8 cellular contexts compared by ENCODE assay signal in genomic region chr10:77926566-77927342, GRCh38. TPM values are rescaled to one million over a fixed set of nuclear protein-coding genes. Genes with fewer than 3 reads are reported as not detected.
DNase-seq lines count a peak whose midpoint lies in the region; ATAC-seq and TF ChIP-seq lines count a peak whose summit lies in the region.

DLG5 (minus strand) TSS chr10:77926755; CDS start chr10:77926520, 235 bp downstream.

- peaks cover 44% of the 10 kb centered on the region for H3K79me2 ChIP-seq in neural cell (replicated peaks; ENCODE audit: insufficient read depth, low read length)

- TF ChIP-seq CTCF in gastroesophageal sphincter (IDR thresholded peaks at IDR 0.05) (peak in 3 of 4 experiments; percentile 6 to 20 (median 14)), neural cell (IDR thresholded peaks at IDR 0.05; ENCODE audit: poor library complexity, severe bottlenecking) (peak; percentile 36)

- peak within 1 kb of the TSS; percentile 92 for H3K9ac ChIP-seq in neural cell (ENCODE audit: low read length)

- ATAC-seq in GM21526 (IDR thresholded peaks at IDR 0.05; ENCODE audit: low FRiP score, unreplicated experiment) (peak; percentile 54), gastroesophageal sphincter (peak; percentile 91)

- H3K4me1 ChIP-seq in gastroesophageal sphincter = peaks cover 0 to 55% (median 20%) of the 10 kb centered on the region in 3 donors

- no CpG with 5 or more reads among the region's 95 CpGs for WGBS in gastroesophageal sphincter (ENCODE audit: low coverage in 1 of 2), 2 donors

- no peaks in the 10 kb centered on the region for H3F3A ChIP-seq in neural cell (ENCODE audit: insufficient read depth, low read length, poor library complexity, severe bottlenecking)

- peak; percentile 53 to 75 for TF ChIP-seq POLR2A in gastroesophageal sphincter (IDR thresholded peaks at IDR 0.05)

- TF ChIP-seq EP300 in gastroesophageal sphincter (IDR thresholded peaks at IDR 0.05) (no peak), neural cell (conservative IDR thresholded peaks at IDR 0.05; ENCODE audit: poor library complexity, severe bottlenecking) (peak; percentile 32)

- H3K27me3 ChIP-seq in gastroesophageal sphincter (no peaks in the 10 kb centered on the region), neural cell (ENCODE audit: insufficient read depth, low read depth, low read length) (no peaks in the 10 kb centered on the region)

- H3K27ac ChIP-seq in gastroesophageal sphincter = peak within 1 kb of the TSS; percentile 75 to 95 (median 92)
- H3K27ac ChIP-seq in neural cell (ENCODE audit: low read length) = peak within 1 kb of the TSS; percentile 84

- H4K20me1 ChIP-seq in neural cell (ENCODE audit: insufficient read depth) = no peaks in the 10 kb centered on the region

- DNase-seq in ELR (ENCODE audit: low read depth) (peak; percentile 70), LHCN-M2 (ENCODE audit: low read depth) (peak; percentile 44), activated gamma-delta T cell (lab: John Stamatoyannopoulos, UW) (peak; percentile 36), NCI-H1092 treated with DMSO at 0.1 percent for 48 hours (lab: John Stamatoyannopoulos, UW) (no peak), NCI-H2107 treated with DMSO at 0.1 percent for 48 hours (lab: John Stamatoyannopoulos, UW; ENCODE audit: unreplicated experiment) (no peak)

- H3K9me3 ChIP-seq in gastroesophageal sphincter = no peaks in the 10 kb centered on the region
- H3K9me3 ChIP-seq in neural cell (ENCODE audit: low read length) = no peaks in the 10 kb centered on the region

- peak; percentile 10 for TF ChIP-seq RAD21 in neural cell (conservative IDR thresholded peaks at IDR 0.05)

- H3K36me3 ChIP-seq in gastroesophageal sphincter (no peaks in the 10 kb centered on the region), neural cell (ENCODE audit: insufficient read depth, low read length) (no peaks in the 10 kb centered on the region)

- peak within 1 kb of the TSS; percentile 72 to 94 for H3K4me3 ChIP-seq in gastroesophageal sphincter
- H3K4me3 ChIP-seq in neural cell (ENCODE audit: low read length) = peak within 1 kb of the TSS; percentile 95

- peak within 1 kb of the TSS; percentile 56 for H2AFZ ChIP-seq in neural cell (ENCODE audit: low read depth, low read length)

- H3K4me2 ChIP-seq in neural cell (ENCODE audit: low read length) = peak within 1 kb of the TSS; percentile 87

- H3K9me2 ChIP-seq in neural cell (ENCODE audit: insufficient read depth, low read length) = no peaks in the 10 kb centered on the region

TF ChIP-seq in neural cell, 6 proteins besides CTCF, POLR2A, EP300 and RAD21:
- TF ChIP-seq MXI1 (conservative IDR thresholded peaks at IDR 0.05; ENCODE audit: poor library complexity, severe bottlenecking) (peak; percentile 18), SMC3 (conservative IDR thresholded peaks at IDR 0.05; ENCODE audit: poor library complexity) (no peak), TAF1 (IDR thresholded peaks at IDR 0.05; ENCODE audit: low read depth) (peak; percentile 11), POLR2AphosphoS5 (IDR thresholded peaks at IDR 0.05) (peak; percentile 19)
- TF ChIP-seq, protein P1, sequence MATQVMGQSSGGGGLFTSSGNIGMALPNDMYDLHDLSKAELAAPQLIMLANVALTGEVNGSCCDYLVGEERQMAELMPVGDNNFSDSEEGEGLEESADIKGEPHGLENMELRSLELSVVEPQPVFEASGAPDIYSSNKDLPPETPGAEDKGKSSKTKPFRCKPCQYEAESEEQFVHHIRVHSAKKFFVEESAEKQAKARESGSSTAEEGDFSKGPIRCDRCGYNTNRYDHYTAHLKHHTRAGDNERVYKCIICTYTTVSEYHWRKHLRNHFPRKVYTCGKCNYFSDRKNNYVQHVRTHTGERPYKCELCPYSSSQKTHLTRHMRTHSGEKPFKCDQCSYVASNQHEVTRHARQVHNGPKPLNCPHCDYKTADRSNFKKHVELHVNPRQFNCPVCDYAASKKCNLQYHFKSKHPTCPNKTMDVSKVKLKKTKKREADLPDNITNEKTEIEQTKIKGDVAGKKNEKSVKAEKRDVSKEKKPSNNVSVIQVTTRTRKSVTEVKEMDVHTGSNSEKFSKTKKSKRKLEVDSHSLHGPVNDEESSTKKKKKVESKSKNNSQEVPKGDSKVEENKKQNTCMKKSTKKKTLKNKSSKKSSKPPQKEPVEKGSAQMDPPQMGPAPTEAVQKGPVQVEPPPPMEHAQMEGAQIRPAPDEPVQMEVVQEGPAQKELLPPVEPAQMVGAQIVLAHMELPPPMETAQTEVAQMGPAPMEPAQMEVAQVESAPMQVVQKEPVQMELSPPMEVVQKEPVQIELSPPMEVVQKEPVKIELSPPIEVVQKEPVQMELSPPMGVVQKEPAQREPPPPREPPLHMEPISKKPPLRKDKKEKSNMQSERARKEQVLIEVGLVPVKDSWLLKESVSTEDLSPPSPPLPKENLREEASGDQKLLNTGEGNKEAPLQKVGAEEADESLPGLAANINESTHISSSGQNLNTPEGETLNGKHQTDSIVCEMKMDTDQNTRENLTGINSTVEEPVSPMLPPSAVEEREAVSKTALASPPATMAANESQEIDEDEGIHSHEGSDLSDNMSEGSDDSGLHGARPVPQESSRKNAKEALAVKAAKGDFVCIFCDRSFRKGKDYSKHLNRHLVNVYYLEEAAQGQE (IDR thresholded peaks at IDR 0.05; ENCODE audit: borderline replicate concordance) = peak; percentile 20
TF ChIP-seq in neural cell: peak in this region for 4.

RNA-seq across cellular contexts. Expression of gene DLG5, which starts in this region (rescaled TPM):
- 22.6 and 24.9 TPM in 2 replicates for total RNA-seq in LHCN-M2 (2014; rRNA removed)
- polyA plus RNA-seq in LHCN-M2 (2012) = 23.9 TPM
- 100 to 1,000 TPM in 1 of 4 donors, 10 to 100 TPM in 3; 52.0 to 127 (median 56.3) TPM for total RNA-seq in gastroesophageal sphincter
- polyA plus RNA-seq in neural cell = 72.9 and 84.0 TPM in 2 replicates
- 103 and 105 TPM in 2 replicates for polyA minus RNA-seq in neural cell

Comparison
In these comparisons a context has a peak if more than half of its experiments do, and no peak if none do; other contexts are left out.
1. DNase-seq: peak in ELR (single experiment), LHCN-M2 (single experiment) and activated gamma-delta T cell (single experiment); none in NCI-H1092 treated with DMSO at 0.1 percent for 48 hours (single experiment) and NCI-H2107 treated with DMSO at 0.1 percent for 48 hours (single experiment).